Comparison of ENCODE assay signal across 16 cellular contexts in the genomic region with DNA sequence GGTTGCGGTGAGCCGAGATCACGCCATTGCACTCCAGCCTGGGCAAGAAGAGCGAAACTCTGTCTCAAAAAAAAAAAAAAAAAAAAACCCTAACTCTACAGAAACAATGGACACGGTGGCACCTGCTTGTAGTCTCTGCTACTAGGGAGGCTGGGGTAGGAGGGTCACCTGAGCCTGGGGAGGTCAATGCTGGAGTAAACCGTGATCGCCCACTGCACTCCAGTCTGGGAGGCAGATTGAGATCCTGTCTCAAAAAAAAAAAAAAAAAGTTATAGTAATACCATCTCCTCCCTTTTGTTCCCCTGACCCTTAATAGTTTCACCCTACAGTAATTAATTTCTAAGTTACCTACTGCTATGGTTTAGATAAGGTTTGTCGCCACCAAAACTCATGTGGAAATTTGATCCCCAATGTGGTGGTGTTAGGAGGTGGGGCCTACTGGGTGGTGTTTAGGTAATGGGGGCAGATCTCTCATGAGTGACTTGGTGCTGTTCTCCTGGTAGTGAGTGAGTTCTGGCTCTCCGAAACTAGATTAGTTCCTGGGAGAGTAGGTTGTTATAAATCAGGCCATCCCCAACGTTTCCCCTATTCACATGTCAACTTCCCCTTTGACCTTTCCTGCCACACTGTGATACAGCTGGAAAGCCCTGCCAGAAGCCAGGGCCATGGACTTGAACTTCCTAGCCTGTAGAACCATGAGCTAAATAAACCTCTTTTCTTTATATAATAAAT.
"Had no signal": no experiment of that assay in that cellular context is flagged by ENCODE, and none has a peak within 500 bp of the region (broad histone marks: within the 10 kb centered on the region; RNA-seq: fewer than 3 reads in every experiment).

No MANE protein-coding gene starts in this region.

- H3K4me3 Mint-ChIP-seq: activated CD4-positive, alpha-beta memory T cell treated with anti-CD3 and anti-CD28 coated beads, Interleukin-2, amount 10 ng/mL, durations not matched to agents 7 days and 5 days; activated naive CD8-positive, alpha-beta T cell treated with anti-CD3 and anti-CD28 coated beads, Interleukin-2, amount 10 ng/mL, durations not matched to agents 7 days and 5 days; activated T-cell treated with anti-CD3 and anti-CD28 coated beads, Interleukin-2, amount 50 U/mL, for 72 hours; central memory CD8-positive, alpha-beta T cell had no signal

- DNase-seq: activated CD4-positive, alpha-beta memory T cell treated with anti-CD3 and anti-CD28 coated beads, Interleukin-2, amount 10 ng/mL, durations not matched to agents 7 days and 5 days; activated gamma-delta T cell treated with Interleukin-2 at 50 U/mL for 16 hours; activated naive CD8-positive, alpha-beta T cell treated with anti-CD3 and anti-CD28 coated beads, Interleukin-2, amount 10 ng/mL, durations not matched to agents 7 days and 5 days; activated T-cell treated with anti-CD3 and anti-CD28 coated beads, Interleukin-2, amount 50 U/mL, for 72 hours; brain microvascular endothelial cell; effector CD8-positive, alpha-beta T cell; foreskin melanocyte; left cardiac atrium; naive B cell; stimulated activated CD4-positive, alpha-beta T cell treated with anti-CD3 and anti-CD28 coated beads, Interleukin-15, amount 100 ng/mL, for 24 hours; stimulated activated CD4-positive, alpha-beta T cell treated with anti-CD3 and anti-CD28 coated beads, Interleukin-4, amount 100 ng/mL, for 24 hours; stimulated activated naive CD8-positive, alpha-beta T cell treated with anti-CD3 and anti-CD28 coated beads, Interleukin-15, Interleukin-2, amounts not matched to agents 100 U/mL and 50 U/mL, for 24 hours; upper lobe of left lung had no signal

- H3K27ac ChIP-seq: brain microvascular endothelial cell, parathyroid adenoma, upper lobe of left lung, VCaP had no signal

- H3K27ac Mint-ChIP-seq: activated CD4-positive, alpha-beta memory T cell treated with anti-CD3 and anti-CD28 coated beads, Interleukin-2, amount 10 ng/mL, durations not matched to agents 7 days and 5 days; activated naive CD8-positive, alpha-beta T cell treated with anti-CD3 and anti-CD28 coated beads, Interleukin-2, amount 10 ng/mL, durations not matched to agents 7 days and 5 days; activated T-cell treated with anti-CD3 and anti-CD28 coated beads, Interleukin-2, amount 50 U/mL, for 72 hours had no signal

- ATAC-seq: activated T-cell treated with anti-CD3 and anti-CD28 coated beads, Interleukin-2, amount 50 U/mL, for 72 hours; left cardiac atrium; stimulated activated naive CD8-positive, alpha-beta T cell treated with anti-CD3 and anti-CD28 coated beads, Interleukin-15, Interleukin-2, amounts not matched to agents 100 U/mL and 50 U/mL, for 24 hours had no signal

- H3K4me3 ChIP-seq: upper lobe of left lung had no signal

- H3K9me3 ChIP-seq: upper lobe of left lung had no signal

- H3K9ac ChIP-seq: parathyroid adenoma had no signal

- H3K27me3 Mint-ChIP-seq: activated CD4-positive, alpha-beta memory T cell treated with anti-CD3 and anti-CD28 coated beads, Interleukin-2, amount 10 ng/mL, durations not matched to agents 7 days and 5 days; activated naive CD8-positive, alpha-beta T cell treated with anti-CD3 and anti-CD28 coated beads, Interleukin-2, amount 10 ng/mL, durations not matched to agents 7 days and 5 days; central memory CD8-positive, alpha-beta T cell; naive B cell had no signal

- H2AFZ ChIP-seq: parathyroid adenoma had no signal

- H3K27me3 ChIP-seq: brain microvascular endothelial cell, upper lobe of left lung had no signal

- H3K4me1 ChIP-seq: parathyroid adenoma, upper lobe of left lung had no signal

- H3K9me3 Mint-ChIP-seq: activated CD4-positive, alpha-beta memory T cell treated with anti-CD3 and anti-CD28 coated beads, Interleukin-2, amount 10 ng/mL, durations not matched to agents 7 days and 5 days; activated T-cell treated with anti-CD3 and anti-CD28 coated beads, Interleukin-2, amount 50 U/mL, for 72 hours; central memory CD8-positive, alpha-beta T cell; naive B cell had no signal

- H3K36me3 Mint-ChIP-seq: naive B cell had no signal
